ENCODE assay signal across 20 cellular contexts in genomic region chr21:15309721-15310120, GRCh38.
A peak's percentile ranks its signal among the peaks of the same experiment; 100 is the strongest.
DNase-seq lines count a peak whose midpoint lies in the region; ATAC-seq and TF ChIP-seq lines count a peak whose summit lies in the region.
"Had no signal": no experiment of that assay in that cellular context is flagged by ENCODE, and none has a peak within 500 bp of the region (broad histone marks: within the 10 kb centered on the region; RNA-seq: fewer than 3 reads in every experiment).

No MANE protein-coding gene starts in this region.

- TF ChIP-seq CTCF in cardiac fibroblast (IDR thresholded peaks at IDR 0.05; ENCODE audit: low read depth, low read length): no peak

- no peaks in the 10 kb centered on the region for H3K36me3 Mint-ChIP-seq in stimulated activated memory B cell treated with anti-CD40 and anti-IgM and Interleukin-4, amounts not matched to agents 10 μg/mL and 1 μg/mL and 100 μg/mL, for 72 hours
- H3K36me3 Mint-ChIP-seq: CD14-positive monocyte; stimulated activated effector memory CD8-positive, alpha-beta T cell treated with anti-CD3 and anti-CD28 coated beads, Interleukin-12 subunit alpha, Interleukin-12 subunit beta, amount 100 ng/mL, for 72 hours had no signal

- no peak overlapping the region for H3K27ac Mint-ChIP-seq in stimulated activated memory B cell treated with anti-CD40 and anti-IgM and Interleukin-4, amounts not matched to agents 10 μg/mL and 1 μg/mL and 100 μg/mL, for 72 hours
- H3K27ac Mint-ChIP-seq: CD14-positive monocyte; H9; stimulated activated effector memory CD8-positive, alpha-beta T cell treated with anti-CD3 and anti-CD28 coated beads, Interleukin-12 subunit alpha, Interleukin-12 subunit beta, amount 100 ng/mL, for 72 hours had no signal

- DNase-seq in AG20443 (ENCODE audit: low spot score) (peak; percentile 16), cardiac fibroblast (ENCODE audit: low read depth in 2 of 2) (peak; percentile 43 to 59), inferior parietal cortex (ENCODE audit: extremely low spot score) (peak; percentile 30), putamen (ENCODE audit: low spot score) (peak; percentile 4), dermis blood vessel endothelial cell (no peak)
- no peak for DNase-seq in stimulated activated naive CD4-positive, alpha-beta T cell (lab: John Stamatoyannopoulos, UW)
- DNase-seq: activated naive CD4-positive, alpha-beta T cell; cerebellar nuclear complex; effector CD8-positive, alpha-beta T cell; H9; kidney; NCI-H1436 treated with DMSO at 0.1 percent for 48 hours; SHP77 treated with DMSO at 0.1 percent for 48 hours; stimulated activated CD4-positive, alpha-beta T cell treated with anti-CD3 and anti-CD28 coated beads, Interleukin-15, amount 100 ng/mL, for 24 hours; upper lobe of right lung had no signal

- H3K27me3 Mint-ChIP-seq in stimulated activated memory B cell treated with anti-CD40 and anti-IgM and Interleukin-4, amounts not matched to agents 10 μg/mL and 1 μg/mL and 100 μg/mL, for 72 hours: no peaks in the 10 kb centered on the region

- H3K9me3 Mint-ChIP-seq in stimulated activated memory B cell treated with anti-CD40 and anti-IgM and Interleukin-4, amounts not matched to agents 10 μg/mL and 1 μg/mL and 100 μg/mL, for 72 hours: no peaks in the 10 kb centered on the region
- H3K9me3 Mint-ChIP-seq: H9; stimulated activated effector memory CD8-positive, alpha-beta T cell treated with anti-CD3 and anti-CD28 coated beads, Interleukin-12 subunit alpha, Interleukin-12 subunit beta, amount 100 ng/mL, for 72 hours had no signal

- H3K4me3 ChIP-seq in cardiac fibroblast (replicated peaks in 1 of 2; ENCODE audit: low read depth in 2 of 2, low read length in 2 of 2): no peak overlapping the region
- H3K4me3 ChIP-seq: GM12878, upper lobe of right lung had no signal

- ATAC-seq in GM21528 (IDR thresholded peaks at IDR 0.05; ENCODE audit: low FRiP score, unreplicated experiment): no peak
- no peak for ATAC-seq in stimulated activated memory B cell treated with anti-CD40 and anti-IgM and Interleukin-4, amounts not matched to agents 10 μg/mL and 1 μg/mL and 100 μg/mL, for 72 hours
- ATAC-seq: GM12878; stimulated activated effector memory CD8-positive, alpha-beta T cell treated with anti-CD3 and anti-CD28 coated beads, Interleukin-12 subunit alpha, Interleukin-12 subunit beta, amount 100 ng/mL, for 72 hours; upper lobe of right lung had no signal

- no peak overlapping the region for H3K4me3 Mint-ChIP-seq in stimulated activated memory B cell treated with anti-CD40 and anti-IgM and Interleukin-4, amounts not matched to agents 10 μg/mL and 1 μg/mL and 100 μg/mL, for 72 hours
- H3K4me3 Mint-ChIP-seq: CD14-positive monocyte; H9; stimulated activated effector memory CD8-positive, alpha-beta T cell treated with anti-CD3 and anti-CD28 coated beads, Interleukin-12 subunit alpha, Interleukin-12 subunit beta, amount 100 ng/mL, for 72 hours had no signal

- H3K4me1 Mint-ChIP-seq in stimulated activated memory B cell treated with anti-CD40 and anti-IgM and Interleukin-4, amounts not matched to agents 10 μg/mL and 1 μg/mL and 100 μg/mL, for 72 hours: no peaks in the 10 kb centered on the region
- H3K4me1 Mint-ChIP-seq: CD14-positive monocyte; H9; stimulated activated effector memory CD8-positive, alpha-beta T cell treated with anti-CD3 and anti-CD28 coated beads, Interleukin-12 subunit alpha, Interleukin-12 subunit beta, amount 100 ng/mL, for 72 hours had no signal

Comparison
In these comparisons a context has a peak if more than half of its experiments do, and no peak if none do; other contexts are left out.
1. DNase-seq: peak in AG20443 (single experiment), cardiac fibroblast (2 of 2), inferior parietal cortex (single experiment) and putamen (single experiment); none in stimulated activated naive CD4-positive, alpha-beta T cell (0 of 6) and dermis blood vessel endothelial cell (single experiment).